In the genomic region with DNA sequence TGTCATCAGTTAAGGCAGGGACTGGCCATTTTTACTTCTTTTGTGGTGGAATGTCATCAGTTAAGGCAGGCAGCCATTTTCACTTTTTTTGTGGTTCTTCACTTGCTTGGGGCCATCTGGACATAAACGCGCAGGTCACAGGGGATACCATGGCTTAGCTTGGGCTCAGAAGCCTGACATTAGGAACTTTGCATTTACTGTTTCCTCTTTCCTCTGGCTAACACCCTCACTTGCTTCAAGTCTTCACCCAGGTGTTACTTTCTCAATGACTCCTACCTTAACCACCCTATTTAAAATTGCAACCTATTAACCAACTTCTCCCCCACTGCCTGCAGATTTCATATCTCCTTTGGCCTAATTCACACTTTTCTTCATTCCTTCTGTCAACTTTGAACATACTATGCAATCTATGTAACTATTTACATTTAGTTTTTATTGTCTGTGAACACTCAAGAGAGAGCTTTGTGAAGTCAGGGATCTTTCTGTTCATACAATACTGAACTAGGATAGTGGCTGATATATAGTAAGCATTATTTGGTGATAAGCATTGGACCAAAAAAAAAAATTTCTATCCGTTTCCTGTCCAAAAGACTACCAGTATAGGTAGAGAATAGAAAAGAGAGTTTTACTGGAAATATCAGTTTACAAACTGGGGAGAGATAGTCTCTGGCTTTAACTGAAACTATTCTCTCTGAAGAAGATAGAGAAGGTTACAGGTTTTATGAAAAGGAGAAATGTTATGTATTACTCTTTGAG, we compare ENCODE assay signal across 16 cellular contexts.
A peak's percentile ranks its signal among the peaks of the same experiment; 100 is the strongest.
DNase-seq lines count a peak whose midpoint lies in the region; ATAC-seq, FAIRE-seq and TF ChIP-seq lines count a peak whose summit lies in the region.
"Had no signal": no experiment of that assay in that cellular context is flagged by ENCODE, and none has a peak within 500 bp of the region (broad histone marks: within the 10 kb centered on the region; RNA-seq: fewer than 3 reads in every experiment).

No MANE protein-coding gene starts in this region.

- FAIRE-seq in GM18507 (lab: Jason Lieb, UNC) = peak; percentile 96
- FAIRE-seq: astrocyte, islet of Langerhans had no signal

- peak; percentile 92 for ATAC-seq in GM21423 (IDR thresholded peaks at IDR 0.05; ENCODE audit: unreplicated experiment)
- ATAC-seq in HG03060 (IDR thresholded peaks at IDR 0.05; ENCODE audit: low read depth, unreplicated experiment) = peak; percentile 94

- TF ChIP-seq CTCF in VCaP (conservative IDR thresholded peaks at IDR 0.05) = no peak

- DNase-seq in GM18507 (ENCODE audit: extremely low spot score, insufficient read length, low read depth) (no peak), COLO829 (ENCODE audit: low spot score) (no peak), NOMO-1 treated with dmso at 0.1 percent for 144 hours (lab: John Stamatoyannopoulos, UW; ENCODE audit: unreplicated experiment) (no peak)
- DNase-seq in activated CD4-positive, alpha-beta T cell treated with anti-CD3 and anti-CD28 coated beads, Interleukin-2, amount 50 U/mL, for 1 hour = no peak
- DNase-seq in stimulated activated CD8-positive, alpha-beta memory T cell treated with anti-CD3 and anti-CD28 coated beads, Interleukin-4, amount 100 ng/mL, for 48 hours = no peak
- DNase-seq: erythroblast; NCI-H446; stimulated activated CD4-positive, alpha-beta T cell treated with anti-CD3 and anti-CD28 coated beads, Interleukin-4, amount 100 ng/mL, for 24 hours; T-helper 1 cell; upper lobe of left lung had no signal

- H3K27ac ChIP-seq in VCaP = peak overlapping the region; percentile 38; the same call in 1 of the 2 replicates
- H3K27ac ChIP-seq: neutrophil, upper lobe of left lung had no signal
